In genomic region chr2:101114815-101115214, GRCh38 we compare ENCODE assay signal across 9 cellular contexts. TPM values are rescaled to one million over a fixed set of nuclear protein-coding genes. Genes with fewer than 3 reads are reported as not detected.
DNase-seq lines count a peak whose midpoint lies in the region; ATAC-seq and TF ChIP-seq lines count a peak whose summit lies in the region.
"Had no signal": no experiment of that assay in that cellular context is flagged by ENCODE, and none has a peak within 500 bp of the region (broad histone marks: within the 10 kb centered on the region; RNA-seq: fewer than 3 reads in every experiment).

No MANE protein-coding gene starts in this region.

- TF ChIP-seq CTCF in testis (IDR thresholded peaks at IDR 0.05), result no peak

- POLR2A ChIA-PET in CD4-positive, alpha-beta memory T cell (lab: Charles Lee; ENCODE audit: partially characterized antibody), result no interaction called here

- H3K27ac ChIP-seq in HUES6 (ENCODE audit: low read depth, low read length) (peak overlapping the region; percentile 87), testis (peak overlapping the region; percentile 26 to 39)
- H3K27ac ChIP-seq in CD4-positive, alpha-beta memory T cell (ENCODE audit: low read depth, low read length), result no peak overlapping the region

- WGBS in testis, 2 donors, result 68 to 70% methylated on average over 6 of the region's 6 CpGs

- peak overlapping the region in 1 of 7 donors; percentile 71 for H3K27ac Mint-ChIP-seq in CD4-positive, alpha-beta memory T cell

- no peaks in the 10 kb centered on the region for H3K9me3 ChIP-seq in HUES6 (ENCODE audit: control insufficient read depth, insufficient read depth, low read depth, low read length)
- H3K9me3 ChIP-seq in testis, result no peaks in the 10 kb centered on the region
- no peaks in the 10 kb centered on the region for H3K9me3 ChIP-seq in CD4-positive, alpha-beta memory T cell (ENCODE audit: control insufficient read depth in 1 of 2, low read length in 2 of 2)

- no peak for TF ChIP-seq POLR2A in testis (IDR thresholded peaks at IDR 0.05)

- peaks cover 0 to 1% (median 0%) of the 10 kb centered on the region in 4 donors for H3K4me1 Mint-ChIP-seq in CD4-positive, alpha-beta memory T cell

- peak overlapping the region; percentile 46 for H3K9ac ChIP-seq in HUES6 (ENCODE audit: low read length)

- peaks cover 3 to 4% of the 10 kb centered on the region in 2 donors for H3K27me3 Mint-ChIP-seq in CD4-positive, alpha-beta memory T cell

- DNase-seq in SIG-M5 treated with dmso at 0.1 percent for 504 hours (lab: John Stamatoyannopoulos, UW; ENCODE audit: unreplicated experiment) (peak; percentile 86), left colon (peak; percentile 47 to 49), testis (peak; percentile 47), dermis blood vessel endothelial cell (no peak), middle frontal gyrus (ENCODE audit: extremely low spot score, low spot score) (no peak)
- no peak for DNase-seq in CD4-positive, alpha-beta memory T cell
- DNase-seq: NCI-H1105, SW 1271 had no signal

- H3K4me3 Mint-ChIP-seq in CD4-positive, alpha-beta memory T cell, result no peak overlapping the region

- peak; percentile 77 for ATAC-seq in left colon

- no peaks in the 10 kb centered on the region for H3K36me3 Mint-ChIP-seq in CD4-positive, alpha-beta memory T cell

- H3K27me3 ChIP-seq in HUES6 (ENCODE audit: control insufficient read depth, insufficient read depth, low read length) (no peaks in the 10 kb centered on the region), testis (no peaks in the 10 kb centered on the region)
- no peaks in the 10 kb centered on the region for H3K27me3 ChIP-seq in CD4-positive, alpha-beta memory T cell (ENCODE audit: insufficient read depth, low read length)

- H3K4me1 ChIP-seq in HUES6 (ENCODE audit: control insufficient read depth, insufficient read depth, low read length), result peaks cover 42% of the 10 kb centered on the region
- H3K4me1 ChIP-seq in testis, result peaks cover 21% of the 10 kb centered on the region
- no peaks in the 10 kb centered on the region for H3K4me1 ChIP-seq in CD4-positive, alpha-beta memory T cell (ENCODE audit: insufficient read depth, low read length)

- CTCF ChIA-PET in CD4-positive, alpha-beta memory T cell (lab: Charles Lee; ENCODE audit: partially characterized antibody), result no interaction called here

- intact Hi-C loops in left colon (cut with DNase I, micrococcal nuclease) (no loop called here), testis (cut with DNase I; ENCODE audit: low total_unique reads) (no loop called here)
- intact Hi-C loops in CD4-positive, alpha-beta memory T cell (cut with micrococcal nuclease), result no loop called here

- no peaks in the 10 kb centered on the region for H3K36me3 ChIP-seq in HUES6 (ENCODE audit: control insufficient read depth, insufficient read depth, low read length)
- H3K36me3 ChIP-seq in testis (ENCODE audit: low read depth, missing control alignments), result no peaks in the 10 kb centered on the region
- no peaks in the 10 kb centered on the region for H3K36me3 ChIP-seq in CD4-positive, alpha-beta memory T cell (ENCODE audit: insufficient read depth, low read length)

- H3K4me3 ChIP-seq in HUES6 (ENCODE audit: low read depth, low read length) (0 out of 2 replicates have a peak overlapping the region, but pooled peaks have one; percentile 24), testis (no peak overlapping the region)
- no peak overlapping the region for H3K4me3 ChIP-seq in CD4-positive, alpha-beta memory T cell (ENCODE audit: low read length in 2 of 2)

- H3K9me3 Mint-ChIP-seq in CD4-positive, alpha-beta memory T cell, result no peaks in the 10 kb centered on the region

RNA-seq across cellular contexts. Expression of gene TBC1D8, which starts 36.4 kb away (rescaled TPM):
- total RNA-seq in left colon (10 to 100 TPM; 16.1 to 37.3 TPM), testis (100 to 1,000 TPM in 1 of 2 donors, 10 to 100 TPM in 1; 90.1 to 125 TPM), dermis blood vessel endothelial cell (81.3 and 89.8 TPM in 2 replicates)
- polyA plus RNA-seq in testis (ENCODE audit: insufficient read depth, low read depth, low replicate concordance), result 62.2 TPM
- 1 to 10 TPM; 2.0 to 2.4 TPM for total RNA-seq in CD4-positive, alpha-beta memory T cell
- under 1 TPM; 0.15 to 0.88 TPM for polyA plus RNA-seq in CD4-positive, alpha-beta memory T cell

Comparison
In these comparisons a context has a peak if more than half of its experiments do, and no peak if none do; other contexts are left out.
1. DNase-seq: peak in SIG-M5 treated with dmso at 0.1 percent for 504 hours (single experiment), left colon (2 of 2) and testis (single experiment); none in dermis blood vessel endothelial cell (single experiment), middle frontal gyrus (single experiment) and CD4-positive, alpha-beta memory T cell (0 of 5).
2. RNA of gene TBC1D8, which starts 36.4 kb away (total RNA-seq): 90.1 to 125 TPM in testis, 81.3 to 89.8 TPM in dermis blood vessel endothelial cell and 16.1 to 37.3 TPM in left colon; 2.0 to 2.4 TPM in CD4-positive, alpha-beta memory T cell; every median in the first group is over 4 times any median in the second.